17 cellular contexts compared by ENCODE assay signal in the genomic region with DNA sequence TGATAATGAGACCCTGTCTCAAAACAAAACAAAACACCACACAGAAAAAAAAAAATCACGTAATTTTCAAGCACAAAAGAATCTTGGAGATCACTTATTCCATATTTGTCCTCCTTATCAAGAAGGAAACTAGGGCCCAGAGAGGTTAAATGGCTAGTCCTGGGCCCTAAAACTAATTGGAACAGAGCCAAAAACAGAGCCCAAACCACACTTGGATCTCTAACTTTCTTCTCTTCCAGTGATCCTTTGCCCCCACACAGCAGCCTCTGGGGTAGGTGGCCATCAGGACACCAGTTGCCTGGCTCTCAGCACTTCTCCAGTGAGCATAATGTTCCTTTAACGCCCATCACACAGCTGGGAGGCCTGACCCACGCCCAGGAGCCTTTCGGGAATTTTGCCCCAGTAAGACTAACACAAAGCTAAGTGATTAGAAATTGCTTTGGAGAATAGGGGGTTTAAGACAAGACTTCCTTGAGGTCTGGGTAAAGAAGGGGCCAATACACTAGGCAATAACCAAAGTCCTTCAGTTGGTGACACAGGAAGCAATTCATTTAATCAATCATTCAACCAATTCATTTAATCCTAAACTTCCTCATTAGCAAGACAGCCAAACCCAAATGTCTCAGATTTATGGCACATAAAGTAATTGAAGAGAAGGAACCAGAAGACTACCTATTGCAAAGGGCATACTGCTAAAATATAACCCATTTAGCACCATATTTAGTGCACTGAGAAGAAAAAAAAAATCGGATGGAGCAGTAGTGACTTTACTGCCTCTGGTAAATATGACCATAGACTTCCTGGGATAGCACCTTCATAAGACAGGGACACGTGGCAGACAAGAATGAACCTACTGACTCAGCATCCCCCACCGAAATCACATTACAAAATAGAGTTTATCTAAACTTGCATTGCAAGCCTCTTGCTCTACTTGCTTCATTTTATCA.
DNase-seq lines count a peak whose midpoint lies in the region; ATAC-seq, FAIRE-seq and TF ChIP-seq lines count a peak whose summit lies in the region.
"Had no signal": no experiment of that assay in that cellular context is flagged by ENCODE, and none has a peak within 500 bp of the region (broad histone marks: within the 10 kb centered on the region; RNA-seq: fewer than 3 reads in every experiment).

No MANE protein-coding gene starts in this region.

- DNase-seq in GM19239 (ENCODE audit: insufficient read length, low spot score) (no peak), esophagus muscularis mucosa (ENCODE audit: extremely low spot score) (no peak), neural progenitor cell (ENCODE audit: low spot score) (no peak), KG1 (lab: John Stamatoyannopoulos, UW) (no peak), cerebellar nuclear complex (lab: John Stamatoyannopoulos, UW) (no peak)
- DNase-seq in CD4-positive, alpha-beta memory T cell = no peak
- DNase-seq: GF-D8, H7, MV-4-11, NCI-H1417 treated with DMSO at 0.1 percent for 48 hours, NCI-H2029 treated with DMSO at 0.1 percent for 48 hours, NCI-H2171 treated with DMSO at 0.1 percent for 48 hours, NCI-H748 treated with DMSO at 0.1 percent for 48 hours had no signal

- H3K4me2 ChIP-seq in OCI-LY1 (ENCODE audit: low read length) (no peak overlapping the region; the same call in 1 of the 2 replicates), neural progenitor cell (peak overlapping the region; percentile 10)

- CTCF ChIA-PET in CD4-positive, alpha-beta memory T cell (lab: Charles Lee; ENCODE audit: partially characterized antibody) = no interaction called here

- H3F3A ChIP-seq in OCI-LY1 (ENCODE audit: insufficient read depth, low read length) = no peaks in the 10 kb centered on the region
- H3F3A ChIP-seq in neural progenitor cell (ENCODE audit: low read depth) = peaks cover 32% of the 10 kb centered on the region

- H3K4me3 ChIP-seq in OCI-LY1 (ENCODE audit: low read depth, low read length, poor library complexity, severe bottlenecking) (no peak overlapping the region), esophagus muscularis mucosa (no peak overlapping the region), neural progenitor cell (no peak overlapping the region)
- H3K4me3 ChIP-seq in CD4-positive, alpha-beta memory T cell (ENCODE audit: low read length in 2 of 2) = no peak overlapping the region
- H3K4me3 ChIP-seq: BLaER1 treated with 17β-estradiol and CSF1 and Interleukin-3, amounts not matched to agents 10 nM and 100 nM had no signal

- H2AFZ ChIP-seq in OCI-LY1 (ENCODE audit: low read length) = no peak overlapping the region
- H2AFZ ChIP-seq in neural progenitor cell (replicated peaks) = no peak overlapping the region

- TF ChIP-seq EP300 in esophagus muscularis mucosa (IDR thresholded peaks at IDR 0.05) = no peak

- TF ChIP-seq CTCF in OCI-LY1 (IDR thresholded peaks at IDR 0.05; ENCODE audit: low read length) (no peak), esophagus muscularis mucosa (IDR thresholded peaks at IDR 0.05) (no peak), neural progenitor cell (IDR thresholded peaks at IDR 0.05) (no peak)

- H3K4me1 Mint-ChIP-seq in neural progenitor cell = peaks cover 89% of the 10 kb centered on the region
- no peaks in the 10 kb centered on the region for H3K4me1 Mint-ChIP-seq in CD4-positive, alpha-beta memory T cell

- H3K27me3 Mint-ChIP-seq in neural progenitor cell (ENCODE audit: insufficient read depth, low read depth) = no peaks in the 10 kb centered on the region
- H3K27me3 Mint-ChIP-seq in CD4-positive, alpha-beta memory T cell = peaks cover 0 to 3% of the 10 kb centered on the region in 2 donors

- H3K27ac Mint-ChIP-seq in neural progenitor cell = no peak overlapping the region
- no peak overlapping the region for H3K27ac Mint-ChIP-seq in CD4-positive, alpha-beta memory T cell

- no peaks in the 10 kb centered on the region for H3K36me3 ChIP-seq in OCI-LY1 (ENCODE audit: insufficient read depth, low read length)
- no peaks in the 10 kb centered on the region for H3K36me3 ChIP-seq in esophagus muscularis mucosa
- no peaks in the 10 kb centered on the region for H3K36me3 ChIP-seq in neural progenitor cell
- no peaks in the 10 kb centered on the region for H3K36me3 ChIP-seq in CD4-positive, alpha-beta memory T cell (ENCODE audit: insufficient read depth, low read length)

- H3K36me3 Mint-ChIP-seq in neural progenitor cell = peaks cover 15% of the 10 kb centered on the region
- no peaks in the 10 kb centered on the region for H3K36me3 Mint-ChIP-seq in CD4-positive, alpha-beta memory T cell

- no peaks in the 10 kb centered on the region for H3K9me3 Mint-ChIP-seq in neural progenitor cell
- no peaks in the 10 kb centered on the region for H3K9me3 Mint-ChIP-seq in CD4-positive, alpha-beta memory T cell

- FAIRE-seq in GM19239 (lab: Jason Lieb, UNC) = peak; percentile 51
- FAIRE-seq: GM12892 had no signal

- H3K27me3 ChIP-seq in OCI-LY1 (ENCODE audit: insufficient read depth, low read length) (no peaks in the 10 kb centered on the region), esophagus muscularis mucosa (no peaks in the 10 kb centered on the region), neural progenitor cell (no peaks in the 10 kb centered on the region)
- H3K27me3 ChIP-seq in CD4-positive, alpha-beta memory T cell (ENCODE audit: insufficient read depth, low read length) = no peaks in the 10 kb centered on the region

- peak overlapping the region; percentile 38 for H3K4me3 Mint-ChIP-seq in neural progenitor cell
- H3K4me3 Mint-ChIP-seq in CD4-positive, alpha-beta memory T cell = no peak overlapping the region

- TF ChIP-seq POLR2A in esophagus muscularis mucosa (IDR thresholded peaks at IDR 0.05; ENCODE audit: low read depth) = no peak

- no peak overlapping the region for H3K9ac ChIP-seq in OCI-LY1 (ENCODE audit: low read length)
- no peak overlapping the region for H3K9ac ChIP-seq in neural progenitor cell
- H3K9ac ChIP-seq: BLaER1 treated with 17β-estradiol and CSF1 and Interleukin-3, amounts not matched to agents 10 nM and 100 nM had no signal

- H3K4me1 ChIP-seq in OCI-LY1 (ENCODE audit: insufficient read depth, low read length, severe bottlenecking) (peaks cover 97% of the 10 kb centered on the region), esophagus muscularis mucosa (peaks cover 33 to 81% (median 69%) of the 10 kb centered on the region in 4 donors), neural progenitor cell (peaks cover 88% of the 10 kb centered on the region)
- H3K4me1 ChIP-seq in CD4-positive, alpha-beta memory T cell (ENCODE audit: insufficient read depth, low read length) = no peaks in the 10 kb centered on the region

- intact Hi-C loops in esophagus muscularis mucosa (cut with DNase I) = no loop called here
- intact Hi-C loops in CD4-positive, alpha-beta memory T cell (cut with micrococcal nuclease) = no loop called here

- POLR2A ChIA-PET in CD4-positive, alpha-beta memory T cell (lab: Charles Lee; ENCODE audit: partially characterized antibody) = no interaction called here

- H3K79me2 ChIP-seq in OCI-LY1 (ENCODE audit: insufficient read depth, low read length) = peaks cover 93% of the 10 kb centered on the region
- H3K79me2 ChIP-seq in neural progenitor cell (ENCODE audit: low read depth) = peaks cover 100% of the 10 kb centered on the region

- H3K9me2 ChIP-seq in OCI-LY1 (ENCODE audit: low read depth, low read length) = no peaks in the 10 kb centered on the region

- no peak for ATAC-seq in GM19023 (IDR thresholded peaks at IDR 0.05; ENCODE audit: unreplicated experiment)

- H4K20me1 ChIP-seq in OCI-LY1 (ENCODE audit: insufficient read depth, low read length) = no peaks in the 10 kb centered on the region
- H4K20me1 ChIP-seq in neural progenitor cell (ENCODE audit: low read depth) = peaks cover 100% of the 10 kb centered on the region

- no peaks in the 10 kb centered on the region for H3K9me3 ChIP-seq in OCI-LY1 (ENCODE audit: low read length)
- H3K9me3 ChIP-seq in esophagus muscularis mucosa = no peaks in the 10 kb centered on the region
- no peaks in the 10 kb centered on the region for H3K9me3 ChIP-seq in neural progenitor cell (ENCODE audit: low read depth)
- H3K9me3 ChIP-seq in CD4-positive, alpha-beta memory T cell (ENCODE audit: control insufficient read depth in 1 of 2, low read length in 2 of 2) = no peaks in the 10 kb centered on the region
- H3K9me3 ChIP-seq: BLaER1 treated with 17β-estradiol and CSF1 and Interleukin-3, amounts not matched to agents 10 nM and 100 nM had no signal

- H3K27ac ChIP-seq in OCI-LY1 (ENCODE audit: low read depth, low read length, poor library complexity, severe bottlenecking) (peak overlapping the region; percentile 15), esophagus muscularis mucosa (replicated peaks in 1 of 4) (peak overlapping the region in 3 of 4 donors; percentile 38 to 63 (median 63)), neural progenitor cell (no peak overlapping the region)
- H3K27ac ChIP-seq in CD4-positive, alpha-beta memory T cell (ENCODE audit: low read depth, low read length) = no peak overlapping the region

- 82% methylated on average over 7 of the region's 7 CpGs for WGBS in esophagus muscularis mucosa

Comparison
In these comparisons a context has a peak if more than half of its experiments do, and no peak if none do; other contexts are left out.
1. H3K27ac ChIP-seq: peak in OCI-LY1 (single experiment) and esophagus muscularis mucosa (3 of 4); none in neural progenitor cell (single experiment) and CD4-positive, alpha-beta memory T cell (single experiment).